ENCODE assay signal across 24 cellular contexts in the genomic region with DNA sequence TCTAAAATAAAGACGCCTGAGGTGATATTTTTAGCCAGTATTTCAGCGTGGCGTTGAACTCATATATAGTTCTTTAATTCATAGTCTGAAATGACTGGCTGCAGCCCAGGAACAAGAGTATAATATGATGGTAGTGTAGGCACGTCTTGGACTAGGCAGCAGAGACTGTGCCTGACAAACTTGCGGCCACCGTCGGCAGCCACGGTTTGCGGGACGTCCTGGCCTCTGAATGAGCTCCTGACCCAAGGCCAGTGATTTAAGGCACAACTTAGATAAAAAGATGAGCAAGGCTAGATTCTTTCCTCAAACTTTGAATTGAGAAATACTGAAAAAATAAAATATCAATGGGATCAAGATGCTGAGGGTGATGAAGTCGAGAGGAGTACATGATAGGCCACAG. TPM values are rescaled to one million over a fixed set of nuclear protein-coding genes. Genes with fewer than 3 reads are reported as not detected.
DNase-seq lines count a peak whose midpoint lies in the region; ATAC-seq and TF ChIP-seq lines count a peak whose summit lies in the region.
"Had no signal": no experiment of that assay in that cellular context is flagged by ENCODE, and none has a peak within 500 bp of the region (broad histone marks: within the 10 kb centered on the region; RNA-seq: fewer than 3 reads in every experiment).

No MANE protein-coding gene starts in this region.

- peaks cover 7% of the 10 kb centered on the region for H3K79me2 ChIP-seq in trophoblast cell (ENCODE audit: control insufficient read depth, insufficient read depth, low read length, poor library complexity)

- 0 out of 2 replicates have a peak overlapping the region, but pooled peaks have one; percentile 15 for H3K27ac Mint-ChIP-seq in WTC11
- H3K27ac Mint-ChIP-seq: B cell; CD4-positive, alpha-beta T cell; CD8-positive, alpha-beta T cell had no signal

- no CpG with 5 or more reads among the region's 11 CpGs for WGBS in trophoblast cell (ENCODE audit: extremely low coverage, insufficient coverage, insufficient read length)

- H3K4me1 ChIP-seq in trophoblast cell (ENCODE audit: control insufficient read depth in 1 of 2, insufficient read depth in 2 of 2, low read length in 2 of 2), result peaks cover 0 to 5% of the 10 kb centered on the region in 2 experiments
- H3K4me1 ChIP-seq: BLaER1 treated with 17β-estradiol and CSF1 and Interleukin-3, amounts not matched to agents 10 nM and 100 nM had no signal

- peaks cover 4% of the 10 kb centered on the region; the same call in 1 of the 2 replicates for H3K36me3 Mint-ChIP-seq in WTC11
- H3K36me3 Mint-ChIP-seq: CD8-positive, alpha-beta T cell had no signal

- H2BK120ac ChIP-seq in trophoblast cell (ENCODE audit: insufficient read depth, low read length, poor library complexity), result no peak overlapping the region

- ATAC-seq in WTC11 (no peak), GM18511 (IDR thresholded peaks at IDR 0.05; ENCODE audit: unreplicated experiment) (no peak)
- ATAC-seq: A549; CD8-positive, alpha-beta T cell; GM12878 had no signal

- no peaks in the 10 kb centered on the region for H3K9me3 Mint-ChIP-seq in WTC11
- H3K9me3 Mint-ChIP-seq: CD4-positive, alpha-beta T cell; CD8-positive, alpha-beta T cell had no signal

- POLR2A ChIA-PET in WTC11 (lab: Charles Lee), result no interaction called here

- H3K27ac ChIP-seq in trophoblast cell (ENCODE audit: low read depth, low read length), result no peak overlapping the region
- H3K27ac ChIP-seq: 22Rv1; A549; BLaER1 treated with 17β-estradiol and CSF1 and Interleukin-3, amounts not matched to agents 10 nM and 100 nM; C4-2B had no signal

- H3K18ac ChIP-seq in trophoblast cell (ENCODE audit: low read length), result no peak overlapping the region

- H2BK5ac ChIP-seq in trophoblast cell (ENCODE audit: low read depth, low read length, poor library complexity), result no peak overlapping the region

- H4K12ac ChIP-seq in trophoblast cell (ENCODE audit: low read depth, low read length), result no peak overlapping the region

- no peak overlapping the region for H2BK12ac ChIP-seq in trophoblast cell (ENCODE audit: low read length)

- H3K14ac ChIP-seq in trophoblast cell (ENCODE audit: low read length), result no peak overlapping the region

- peaks cover 0 to 2% of the 10 kb centered on the region in 2 experiments for H3K36me3 ChIP-seq in trophoblast cell (ENCODE audit: control insufficient read depth in 1 of 2, insufficient read depth in 2 of 2, low read length in 2 of 2)

- H4K8ac ChIP-seq in trophoblast cell (ENCODE audit: low read depth, low read length), result no peak overlapping the region

- no peaks in the 10 kb centered on the region for H3K27me3 Mint-ChIP-seq in WTC11 (ENCODE audit: low read depth)
- H3K27me3 Mint-ChIP-seq: B cell; CD4-positive, alpha-beta T cell had no signal

- no peak overlapping the region for H3K4me3 ChIP-seq in trophoblast cell (ENCODE audit: low read depth, low read length)
- H3K4me3 ChIP-seq: A549; BLaER1 treated with 17β-estradiol and CSF1 and Interleukin-3, amounts not matched to agents 10 nM and 100 nM; GM12878 had no signal

- H3K4me3 Mint-ChIP-seq in WTC11, result no peak overlapping the region
- H3K4me3 Mint-ChIP-seq: B cell; CD4-positive, alpha-beta T cell; CD8-positive, alpha-beta T cell had no signal

- no peak overlapping the region for H2AK5ac ChIP-seq in trophoblast cell (ENCODE audit: low read length)

- H3K4me2 ChIP-seq in trophoblast cell (ENCODE audit: low read length), result no peak overlapping the region
- H3K4me2 ChIP-seq: A549; BLaER1 treated with 17β-estradiol and CSF1 and Interleukin-3, amounts not matched to agents 10 nM and 100 nM had no signal

- DNase-seq in WTC11 (ENCODE audit: low spot score), result no peak
- peak; percentile 44 for DNase-seq in foreskin melanocyte
- no peak for DNase-seq in trophoblast cell
- DNase-seq in COLO829 (ENCODE audit: low spot score), result no peak
- DNase-seq in cortex of kidney (lab: John Stamatoyannopoulos, UW), result no peak
- DNase-seq: AML-193; CD4-positive, alpha-beta T cell; CD8-positive, alpha-beta T cell; COR-L47; DMS 273 treated with DMSO at 0.1 percent for 48 hours; DMS153; DMS53; DMS79; DND-41; EL; GDM1 had no signal

- no peaks in the 10 kb centered on the region for H3K79me1 ChIP-seq in trophoblast cell (ENCODE audit: low read length)

- CTCF ChIA-PET in WTC11 (lab: Charles Lee), result no interaction called here

- TF ChIP-seq CTCF in WTC11 (IDR thresholded peaks at IDR 0.05), result no peak

- H3K9me3 ChIP-seq in trophoblast cell (ENCODE audit: insufficient read depth, low read depth, low read length), result no peaks in the 10 kb centered on the region
- H3K9me3 ChIP-seq: A549; BLaER1 treated with 17β-estradiol and CSF1 and Interleukin-3, amounts not matched to agents 10 nM and 100 nM had no signal

- H3K27me3 ChIP-seq in trophoblast cell (ENCODE audit: insufficient read depth, low read length), result no peaks in the 10 kb centered on the region
- H3K27me3 ChIP-seq: BLaER1 treated with 17β-estradiol and CSF1 and Interleukin-3, amounts not matched to agents 10 nM and 100 nM had no signal

- no peak overlapping the region for H4K91ac ChIP-seq in trophoblast cell (ENCODE audit: low read depth, low read length)

- H3K4ac ChIP-seq in trophoblast cell (ENCODE audit: low read depth, low read length), result peak overlapping the region; percentile 71

- H3K9ac ChIP-seq in trophoblast cell (ENCODE audit: low read length), result no peak overlapping the region
- H3K9ac ChIP-seq: BLaER1 treated with 17β-estradiol and CSF1 and Interleukin-3, amounts not matched to agents 10 nM and 100 nM had no signal

- peaks cover 40% of the 10 kb centered on the region for H3K4me1 Mint-ChIP-seq in WTC11

- no peak overlapping the region for H3K23ac ChIP-seq in trophoblast cell (ENCODE audit: low read length)

- no peak overlapping the region for H2AFZ ChIP-seq in trophoblast cell (ENCODE audit: insufficient read depth, low read length, poor library complexity)

TF ChIP-seq in WTC11, 78 proteins besides CTCF, POLR2A, EP300 and RAD21 (continues in another document):
- TF ChIP-seq, protein P1, sequence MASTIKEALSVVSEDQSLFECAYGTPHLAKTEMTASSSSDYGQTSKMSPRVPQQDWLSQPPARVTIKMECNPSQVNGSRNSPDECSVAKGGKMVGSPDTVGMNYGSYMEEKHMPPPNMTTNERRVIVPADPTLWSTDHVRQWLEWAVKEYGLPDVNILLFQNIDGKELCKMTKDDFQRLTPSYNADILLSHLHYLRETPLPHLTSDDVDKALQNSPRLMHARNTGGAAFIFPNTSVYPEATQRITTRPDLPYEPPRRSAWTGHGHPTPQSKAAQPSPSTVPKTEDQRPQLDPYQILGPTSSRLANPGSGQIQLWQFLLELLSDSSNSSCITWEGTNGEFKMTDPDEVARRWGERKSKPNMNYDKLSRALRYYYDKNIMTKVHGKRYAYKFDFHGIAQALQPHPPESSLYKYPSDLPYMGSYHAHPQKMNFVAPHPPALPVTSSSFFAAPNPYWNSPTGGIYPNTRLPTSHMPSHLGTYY (CRISPR knock-in tag; IDR thresholded peaks at IDR 0.05), result no peak
- TF ChIP-seq GTF2I (CRISPR knock-in tag; conservative IDR thresholded peaks at IDR 0.05) (no peak), STAT6 (CRISPR knock-in tag; conservative IDR thresholded peaks at IDR 0.05; ENCODE audit: low read depth) (no peak), RELA (CRISPR knock-in tag; IDR thresholded peaks at IDR 0.05; ENCODE audit: borderline replicate concordance) (no peak), ESRRA (CRISPR knock-in tag; IDR thresholded peaks at IDR 0.05; ENCODE audit: borderline replicate concordance) (no peak), MYBL2 (CRISPR knock-in tag; IDR thresholded peaks at IDR 0.05) (no peak)
- TF ChIP-seq, protein P2, sequence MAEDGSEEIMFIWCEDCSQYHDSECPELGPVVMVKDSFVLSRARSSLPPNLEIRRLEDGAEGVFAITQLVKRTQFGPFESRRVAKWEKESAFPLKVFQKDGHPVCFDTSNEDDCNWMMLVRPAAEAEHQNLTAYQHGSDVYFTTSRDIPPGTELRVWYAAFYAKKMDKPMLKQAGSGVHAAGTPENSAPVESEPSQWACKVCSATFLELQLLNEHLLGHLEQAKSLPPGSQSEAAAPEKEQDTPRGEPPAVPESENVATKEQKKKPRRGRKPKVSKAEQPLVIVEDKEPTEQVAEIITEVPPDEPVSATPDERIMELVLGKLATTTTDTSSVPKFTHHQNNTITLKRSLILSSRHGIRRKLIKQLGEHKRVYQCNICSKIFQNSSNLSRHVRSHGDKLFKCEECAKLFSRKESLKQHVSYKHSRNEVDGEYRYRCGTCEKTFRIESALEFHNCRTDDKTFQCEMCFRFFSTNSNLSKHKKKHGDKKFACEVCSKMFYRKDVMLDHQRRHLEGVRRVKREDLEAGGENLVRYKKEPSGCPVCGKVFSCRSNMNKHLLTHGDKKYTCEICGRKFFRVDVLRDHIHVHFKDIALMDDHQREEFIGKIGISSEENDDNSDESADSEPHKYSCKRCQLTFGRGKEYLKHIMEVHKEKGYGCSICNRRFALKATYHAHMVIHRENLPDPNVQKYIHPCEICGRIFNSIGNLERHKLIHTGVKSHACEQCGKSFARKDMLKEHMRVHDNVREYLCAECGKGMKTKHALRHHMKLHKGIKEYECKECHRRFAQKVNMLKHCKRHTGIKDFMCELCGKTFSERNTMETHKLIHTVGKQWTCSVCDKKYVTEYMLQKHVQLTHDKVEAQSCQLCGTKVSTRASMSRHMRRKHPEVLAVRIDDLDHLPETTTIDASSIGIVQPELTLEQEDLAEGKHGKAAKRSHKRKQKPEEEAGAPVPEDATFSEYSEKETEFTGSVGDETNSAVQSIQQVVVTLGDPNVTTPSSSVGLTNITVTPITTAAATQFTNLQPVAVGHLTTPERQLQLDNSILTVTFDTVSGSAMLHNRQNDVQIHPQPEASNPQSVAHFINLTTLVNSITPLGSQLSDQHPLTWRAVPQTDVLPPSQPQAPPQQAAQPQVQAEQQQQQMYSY (CRISPR knock-in tag; IDR thresholded peaks at IDR 0.05), result no peak

RNA-seq across cellular contexts. Expression of gene MYO1B, which starts 40.0 kb away (rescaled TPM):
- total RNA-seq in WTC11 (2021), result 39.0 to 43.6 TPM (median 43.5 TPM) in 3 replicates
- 40.2 and 40.9 TPM in 2 replicates for polyA plus RNA-seq in trophoblast cell (2013)
- total RNA-seq: G401 had no signal
